In genomic region chr4:184280591-184281071, GRCh38 we compare ENCODE assay signal across 9 cellular contexts.
DNase-seq lines count a peak whose midpoint lies in the region; ATAC-seq and TF ChIP-seq lines count a peak whose summit lies in the region.
"Had no signal": no experiment of that assay in that cellular context is flagged by ENCODE, and none has a peak within 500 bp of the region (broad histone marks: within the 10 kb centered on the region; RNA-seq: fewer than 3 reads in every experiment).

No MANE protein-coding gene starts in this region.

- H3K9ac ChIP-seq in smooth muscle cell (ENCODE audit: low read depth) = no peak overlapping the region

- no peaks in the 10 kb centered on the region for H4K20me1 ChIP-seq in smooth muscle cell (ENCODE audit: low read depth)

- in situ Hi-C loops in GM13977 (cut with MboI; ENCODE audit: low pct_unique_long_range_greater_than_20kb, low sequenced_read_pairs, unreplicated experiment) = no loop called here

- H3F3A ChIP-seq in smooth muscle cell (ENCODE audit: low read depth) = no peaks in the 10 kb centered on the region

- H2AFZ ChIP-seq in smooth muscle cell (ENCODE audit: low read depth) = no peak overlapping the region

- no peaks in the 10 kb centered on the region for H3K79me2 ChIP-seq in smooth muscle cell (ENCODE audit: low read depth)

- no peak overlapping the region for H3K27ac ChIP-seq in smooth muscle cell (ENCODE audit: low read depth)
- H3K27ac ChIP-seq: adrenal gland had no signal

- no peak overlapping the region for H3K4me2 ChIP-seq in smooth muscle cell

- no peaks in the 10 kb centered on the region for H3K36me3 ChIP-seq in smooth muscle cell (ENCODE audit: low read depth)
- H3K36me3 ChIP-seq: adrenal gland had no signal

- no peak overlapping the region for H3K4me3 ChIP-seq in smooth muscle cell
- H3K4me3 ChIP-seq: adrenal gland had no signal

- peaks cover 8 to 31% of the 10 kb centered on the region in 2 donors for H3K9me3 Mint-ChIP-seq in activated naive CD4-positive, alpha-beta T cell treated with anti-CD3 and anti-CD28 coated beads, Interleukin-2, amount 50 U/mL, for 72 hours

- WGBS in smooth muscle cell (ENCODE audit: low lambda C conversion rate) = 98% methylated on average over 2 of the region's 2 CpGs

- no peak for TF ChIP-seq CTCF in GM13977 (IDR thresholded peaks at IDR 0.05; ENCODE audit: extremely low read depth, insufficient read depth, missing control alignments)
- no peak for TF ChIP-seq CTCF in smooth muscle cell (IDR thresholded peaks at IDR 0.05; ENCODE audit: borderline replicate concordance, insufficient read depth, poor library complexity, severe bottlenecking)

- ATAC-seq in GM19455 (IDR thresholded peaks at IDR 0.05; ENCODE audit: unreplicated experiment) (peak; percentile 40), HG03159 (IDR thresholded peaks at IDR 0.05; ENCODE audit: unreplicated experiment) (peak; percentile 35)
- no peak for ATAC-seq in activated naive CD4-positive, alpha-beta T cell treated with anti-CD3 and anti-CD28 coated beads, Interleukin-2, amount 50 U/mL, for 72 hours

- no peaks in the 10 kb centered on the region for H3K27me3 ChIP-seq in smooth muscle cell (ENCODE audit: low read depth)
- H3K27me3 ChIP-seq: adrenal gland had no signal

- no peaks in the 10 kb centered on the region for H3K4me1 ChIP-seq in smooth muscle cell (ENCODE audit: low read depth)

- H3K36me3 Mint-ChIP-seq in activated naive CD4-positive, alpha-beta T cell treated with anti-CD3 and anti-CD28 coated beads, Interleukin-2, amount 50 U/mL, for 72 hours = peaks cover 10 to 48% of the 10 kb centered on the region in 2 donors

- DNase-seq in GM13977 (ENCODE audit: low spot score) (peak; percentile 80), NCI-H748 (lab: John Stamatoyannopoulos, UW; ENCODE audit: unreplicated experiment) (no peak), smooth muscle cell (lab: John Stamatoyannopoulos, UW; ENCODE audit: unreplicated experiment) (no peak), CD1c-positive myeloid dendritic cell (ENCODE audit: extremely low spot score) (no peak)
- peak in 1 of 2 donors; percentile 22 for DNase-seq in activated naive CD4-positive, alpha-beta T cell treated with anti-CD3 and anti-CD28 coated beads, Interleukin-2, amount 50 U/mL, for 72 hours (ENCODE audit: low spot score in 2 of 2)
- DNase-seq in stimulated activated CD4-positive, alpha-beta T cell treated with anti-CD3 and anti-CD28 coated beads, Interleukin-12 subunit alpha, Interleukin-12 subunit beta, amount 100 ng/mL, for 4 hours = no peak

- peak overlapping the region; percentile 88 to 94 for H3K27ac Mint-ChIP-seq in activated naive CD4-positive, alpha-beta T cell treated with anti-CD3 and anti-CD28 coated beads, Interleukin-2, amount 50 U/mL, for 72 hours

- no peaks in the 10 kb centered on the region for H3K9me3 ChIP-seq in smooth muscle cell (replicated peaks; ENCODE audit: low read depth)
- H3K9me3 ChIP-seq: adrenal gland had no signal

Comparison
In these comparisons a context has a peak if more than half of its experiments do, and no peak if none do; other contexts are left out.
1. ATAC-seq: peak in GM19455 (single experiment) and HG03159 (single experiment); none in activated naive CD4-positive, alpha-beta T cell treated with anti-CD3 and anti-CD28 coated beads, Interleukin-2, amount 50 U/mL, for 72 hours (0 of 2).